ENCODE assay signal across 1 cellular context in the genomic region with DNA sequence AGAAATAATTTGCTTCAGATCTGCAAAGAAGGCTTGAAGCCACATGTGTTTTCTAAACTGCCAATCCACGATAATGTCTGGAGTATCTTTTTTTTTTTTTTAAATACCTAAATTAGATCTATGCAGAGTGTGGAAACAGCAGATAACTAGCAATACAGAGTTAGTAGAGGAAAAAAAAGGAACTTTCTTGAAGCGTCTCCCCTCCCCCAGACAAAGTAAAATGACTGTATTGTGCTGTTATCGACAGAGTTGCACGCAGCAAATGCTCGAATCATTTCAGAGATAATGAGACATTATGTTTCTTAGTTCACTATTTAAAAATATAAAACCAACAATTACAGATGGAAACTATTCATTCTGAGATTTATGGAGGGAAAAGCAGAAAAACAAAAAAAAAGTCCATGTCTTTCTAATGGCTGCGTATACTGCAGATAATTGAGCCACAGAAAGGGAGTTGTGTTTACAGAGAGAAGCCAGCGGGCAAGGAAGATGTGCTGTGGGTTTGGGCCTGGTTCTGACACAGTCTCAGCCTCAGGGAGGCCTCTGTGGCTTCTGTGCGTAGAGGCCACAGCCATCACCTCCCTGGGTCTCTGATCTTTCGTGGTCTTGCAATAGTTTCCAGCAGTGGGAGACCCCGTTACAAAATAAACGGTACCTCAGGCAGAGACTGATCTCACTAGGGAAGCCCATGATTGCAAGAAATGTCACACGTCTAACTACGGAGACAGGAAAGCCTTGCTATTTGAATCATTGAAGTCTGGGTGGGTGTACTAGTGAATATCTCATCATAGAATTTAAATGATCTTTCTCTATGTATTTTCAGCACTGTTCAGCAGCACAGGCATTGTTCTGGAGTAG.
TF ChIP-seq lines count a peak whose summit lies in the region.

No MANE protein-coding gene starts in this region.

TF ChIP-seq in K562, 482 proteins besides CTCF, POLR2A, EP300 and RAD21 (continued from another document):
- TF ChIP-seq GTF2A2 (tag; IDR thresholded peaks at IDR 0.05), result 0 out of 2 replicates have a peak, but pooled peaks have one; percentile 30
- TF ChIP-seq SIRT6 (IDR thresholded peaks at IDR 0.05; ENCODE audit: low read depth, low read length), result no peak
- TF ChIP-seq ATF7 (IDR thresholded peaks at IDR 0.05), result peak; percentile 28; the same call in 1 of the 2 replicates
- TF ChIP-seq GATA2 (CRISPR knock-in tag; IDR thresholded peaks at IDR 0.05), result peak; percentile 33; the same call in 1 of the 2 replicates
- peak; percentile 24; the same call in 1 of the 2 replicates for TF ChIP-seq GTF2E2 (tag; IDR thresholded peaks at IDR 0.05)
- 0 out of 2 replicates have a peak, but pooled peaks have one; percentile 30 for TF ChIP-seq ZNF134 (CRISPR knock-in tag; conservative IDR thresholded peaks at IDR 0.05)
- TF ChIP-seq, protein P1, sequence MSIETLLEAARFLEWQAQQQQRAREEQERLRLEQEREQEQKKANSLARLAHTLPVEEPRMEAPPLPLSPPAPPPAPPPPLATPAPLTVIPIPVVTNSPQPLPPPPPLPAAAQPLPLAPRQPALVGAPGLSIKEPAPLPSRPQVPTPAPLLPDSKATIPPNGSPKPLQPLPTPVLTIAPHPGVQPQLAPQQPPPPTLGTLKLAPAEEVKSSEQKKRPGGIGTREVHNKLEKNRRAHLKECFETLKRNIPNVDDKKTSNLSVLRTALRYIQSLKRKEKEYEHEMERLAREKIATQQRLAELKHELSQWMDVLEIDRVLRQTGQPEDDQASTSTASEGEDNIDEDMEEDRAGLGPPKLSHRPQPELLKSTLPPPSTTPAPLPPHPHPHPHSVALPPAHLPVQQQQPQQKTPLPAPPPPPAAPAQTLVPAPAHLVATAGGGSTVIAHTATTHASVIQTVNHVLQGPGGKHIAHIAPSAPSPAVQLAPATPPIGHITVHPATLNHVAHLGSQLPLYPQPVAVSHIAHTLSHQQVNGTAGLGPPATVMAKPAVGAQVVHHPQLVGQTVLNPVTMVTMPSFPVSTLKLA (conservative IDR thresholded peaks at IDR 0.05), result peak; percentile 24 to 66; a peak in 3 of 4 replicates
- TF ChIP-seq ZNF23 (CRISPR knock-in tag; IDR thresholded peaks at IDR 0.05), result no peak
- TF ChIP-seq FOXA1 (IDR thresholded peaks at IDR 0.05; ENCODE audit: borderline replicate concordance), result no peak
- TF ChIP-seq NFE2 (IDR thresholded peaks at IDR 0.05; ENCODE audit: low read depth), result 0 out of 2 replicates have a peak, but pooled peaks have one; percentile 26
- TF ChIP-seq SMARCE1 (IDR thresholded peaks at IDR 0.05), result peak; percentile 82
- peak; percentile 13; the same call in 1 of the 2 replicates for TF ChIP-seq ZKSCAN8 (CRISPR knock-in tag; IDR thresholded peaks at IDR 0.05)
- TF ChIP-seq ELF2 (CRISPR knock-in tag; IDR thresholded peaks at IDR 0.05), result 0 out of 2 replicates have a peak, but pooled peaks have one; percentile 0
- peak; percentile 54 for TF ChIP-seq SMAD4 (CRISPR knock-in tag; conservative IDR thresholded peaks at IDR 0.05)
- TF ChIP-seq SAFB (IDR thresholded peaks at IDR 0.05; ENCODE audit: borderline replicate concordance, low read depth, low read length), result no peak
- TF ChIP-seq, protein P2, sequence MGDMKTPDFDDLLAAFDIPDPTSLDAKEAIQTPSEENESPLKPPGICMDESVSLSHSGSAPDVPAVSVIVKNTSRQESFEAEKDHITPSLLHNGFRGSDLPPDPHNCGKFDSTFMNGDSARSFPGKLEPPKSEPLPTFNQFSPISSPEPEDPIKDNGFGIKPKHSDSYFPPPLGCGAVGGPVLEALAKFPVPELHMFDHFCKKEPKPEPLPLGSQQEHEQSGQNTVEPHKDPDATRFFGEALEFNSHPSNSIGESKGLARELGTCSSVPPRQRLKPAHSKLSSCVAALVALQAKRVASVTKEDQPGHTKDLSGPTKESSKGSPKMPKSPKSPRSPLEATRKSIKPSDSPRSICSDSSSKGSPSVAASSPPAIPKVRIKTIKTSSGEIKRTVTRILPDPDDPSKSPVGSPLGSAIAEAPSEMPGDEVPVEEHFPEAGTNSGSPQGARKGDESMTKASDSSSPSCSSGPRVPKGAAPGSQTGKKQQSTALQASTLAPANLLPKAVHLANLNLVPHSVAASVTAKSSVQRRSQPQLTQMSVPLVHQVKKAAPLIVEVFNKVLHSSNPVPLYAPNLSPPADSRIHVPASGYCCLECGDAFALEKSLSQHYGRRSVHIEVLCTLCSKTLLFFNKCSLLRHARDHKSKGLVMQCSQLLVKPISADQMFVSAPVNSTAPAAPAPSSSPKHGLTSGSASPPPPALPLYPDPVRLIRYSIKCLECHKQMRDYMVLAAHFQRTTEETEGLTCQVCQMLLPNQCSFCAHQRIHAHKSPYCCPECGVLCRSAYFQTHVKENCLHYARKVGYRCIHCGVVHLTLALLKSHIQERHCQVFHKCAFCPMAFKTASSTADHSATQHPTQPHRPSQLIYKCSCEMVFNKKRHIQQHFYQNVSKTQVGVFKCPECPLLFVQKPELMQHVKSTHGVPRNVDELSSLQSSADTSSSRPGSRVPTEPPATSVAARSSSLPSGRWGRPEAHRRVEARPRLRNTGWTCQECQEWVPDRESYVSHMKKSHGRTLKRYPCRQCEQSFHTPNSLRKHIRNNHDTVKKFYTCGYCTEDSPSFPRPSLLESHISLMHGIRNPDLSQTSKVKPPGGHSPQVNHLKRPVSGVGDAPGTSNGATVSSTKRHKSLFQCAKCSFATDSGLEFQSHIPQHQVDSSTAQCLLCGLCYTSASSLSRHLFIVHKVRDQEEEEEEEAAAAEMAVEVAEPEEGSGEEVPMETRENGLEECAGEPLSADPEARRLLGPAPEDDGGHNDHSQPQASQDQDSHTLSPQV (IDR thresholded peaks at IDR 0.05), result peak; percentile 79
- TF ChIP-seq, protein P3, sequence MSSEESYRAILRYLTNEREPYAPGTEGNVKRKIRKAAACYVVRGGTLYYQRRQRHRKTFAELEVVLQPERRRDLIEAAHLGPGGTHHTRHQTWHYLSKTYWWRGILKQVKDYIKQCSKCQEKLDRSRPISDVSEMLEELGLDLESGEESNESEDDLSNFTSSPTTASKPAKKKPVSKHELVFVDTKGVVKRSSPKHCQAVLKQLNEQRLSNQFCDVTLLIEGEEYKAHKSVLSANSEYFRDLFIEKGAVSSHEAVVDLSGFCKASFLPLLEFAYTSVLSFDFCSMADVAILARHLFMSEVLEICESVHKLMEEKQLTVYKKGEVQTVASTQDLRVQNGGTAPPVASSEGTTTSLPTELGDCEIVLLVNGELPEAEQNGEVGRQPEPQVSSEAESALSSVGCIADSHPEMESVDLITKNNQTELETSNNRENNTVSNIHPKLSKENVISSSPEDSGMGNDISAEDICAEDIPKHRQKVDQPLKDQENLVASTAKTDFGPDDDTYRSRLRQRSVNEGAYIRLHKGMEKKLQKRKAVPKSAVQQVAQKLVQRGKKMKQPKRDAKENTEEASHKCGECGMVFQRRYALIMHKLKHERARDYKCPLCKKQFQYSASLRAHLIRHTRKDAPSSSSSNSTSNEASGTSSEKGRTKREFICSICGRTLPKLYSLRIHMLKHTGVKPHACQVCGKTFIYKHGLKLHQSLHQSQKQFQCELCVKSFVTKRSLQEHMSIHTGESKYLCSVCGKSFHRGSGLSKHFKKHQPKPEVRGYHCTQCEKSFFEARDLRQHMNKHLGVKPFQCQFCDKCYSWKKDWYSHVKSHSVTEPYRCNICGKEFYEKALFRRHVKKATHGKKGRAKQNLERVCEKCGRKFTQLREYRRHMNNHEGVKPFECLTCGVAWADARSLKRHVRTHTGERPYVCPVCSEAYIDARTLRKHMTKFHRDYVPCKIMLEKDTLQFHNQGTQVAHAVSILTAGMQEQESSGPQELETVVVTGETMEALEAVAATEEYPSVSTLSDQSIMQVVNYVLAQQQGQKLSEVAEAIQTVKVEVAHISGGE (CRISPR knock-in tag; IDR thresholded peaks at IDR 0.05), result peak in 1 of 3 experiments; percentile 63; a peak in 1 of 6 replicates
- peak; percentile 71 for TF ChIP-seq LCOR (CRISPR knock-in tag; IDR thresholded peaks at IDR 0.05)
- 0 out of 2 replicates have a peak, but pooled peaks have one; percentile 48 for TF ChIP-seq THRAP3 (IDR thresholded peaks at IDR 0.05; ENCODE audit: borderline replicate concordance)
- TF ChIP-seq PML (IDR thresholded peaks at IDR 0.05; ENCODE audit: low read length), result peak; percentile 75; the same call in 1 of the 2 replicates
- TF ChIP-seq POLR2AphosphoS5 (IDR thresholded peaks at IDR 0.05; ENCODE audit: control insufficient read depth, insufficient read depth, low read depth, low read length), result peak; percentile 58; the same call in 1 of the 2 replicates
- TF ChIP-seq TBL1XR1 (IDR thresholded peaks at IDR 0.05; ENCODE audit: low read length in 2 of 2), result peak in 1 of 2 experiments; percentile 88; a peak in 2 of 4 replicates
- peak; percentile 40; the same call in 1 of the 2 replicates for TF ChIP-seq CREB1 (IDR thresholded peaks at IDR 0.05)
- TF ChIP-seq CREB1 (CRISPR knock-in tag; IDR thresholded peaks at IDR 0.05), result no peak
- TF ChIP-seq ZBTB17 (CRISPR knock-in tag; IDR thresholded peaks at IDR 0.05), result 0 out of 2 replicates have a peak, but pooled peaks have one; percentile 39
